Comparison of ENCODE assay signal across 8 cellular contexts in genomic region chr1:160219062-160219929, GRCh38. TPM values are rescaled to one million over a fixed set of nuclear protein-coding genes. Genes with fewer than 3 reads are reported as not detected.
DNase-seq lines count a peak whose midpoint lies in the region; ATAC-seq, FAIRE-seq and TF ChIP-seq lines count a peak whose summit lies in the region.

No MANE protein-coding gene starts in this region.

- peak overlapping the region in 4 of 9 donors; percentile 28 to 56 (median 45) for H3K27ac Mint-ChIP-seq in naive thymus-derived CD4-positive, alpha-beta T cell

- H3K4me3 Mint-ChIP-seq in naive thymus-derived CD4-positive, alpha-beta T cell = no peak overlapping the region

- H3K4me1 Mint-ChIP-seq in naive thymus-derived CD4-positive, alpha-beta T cell = no peaks in the 10 kb centered on the region

- no peak overlapping the region for H3K4me3 ChIP-seq in SJCRH30
- H3K4me3 ChIP-seq in fibroblast of the aortic adventitia (ENCODE audit: low read depth, low read length) = no peak overlapping the region
- no peak overlapping the region for H3K4me3 ChIP-seq in osteoblast (ENCODE audit: insufficient read depth, low read length)
- no peak overlapping the region for H3K4me3 ChIP-seq in naive thymus-derived CD4-positive, alpha-beta T cell (ENCODE audit: low read length)

- H3K36me3 ChIP-seq in SJCRH30 = peaks cover 60% of the 10 kb centered on the region
- peaks cover 88% of the 10 kb centered on the region for H3K36me3 ChIP-seq in osteoblast (ENCODE audit: insufficient read depth, low read length)
- peaks cover 29 to 97% (median 57%) of the 10 kb centered on the region in 3 experiments for H3K36me3 ChIP-seq in naive thymus-derived CD4-positive, alpha-beta T cell (ENCODE audit: control insufficient read depth in 2 of 3, insufficient read depth in 3 of 3, low read length in 3 of 3)

- H3K27ac ChIP-seq in SJCRH30 (no peak overlapping the region), osteoblast (ENCODE audit: low read depth, low read length) (peak overlapping the region; percentile 65)
- no peak overlapping the region for H3K27ac ChIP-seq in naive thymus-derived CD4-positive, alpha-beta T cell (ENCODE audit: low read depth, low read length)

- H3K4me2 ChIP-seq in osteoblast (ENCODE audit: insufficient read depth, low read length) = no peak overlapping the region

- no peaks in the 10 kb centered on the region for H3K27me3 ChIP-seq in SJCRH30
- no peaks in the 10 kb centered on the region for H3K27me3 ChIP-seq in osteoblast (ENCODE audit: insufficient read depth, low read length)
- H3K27me3 ChIP-seq in naive thymus-derived CD4-positive, alpha-beta T cell (ENCODE audit: control insufficient read depth in 2 of 2, insufficient read depth in 2 of 2, low read length in 2 of 2) = no peaks in the 10 kb centered on the region

- DNase-seq in SHP77 (lab: John Stamatoyannopoulos, UW) (peak; percentile 6 to 25), SHP77 treated with DMSO at 0.1 percent for 48 hours (lab: John Stamatoyannopoulos, UW) (no peak), SJCRH30 (peak; percentile 65 to 69), fibroblast of the aortic adventitia (ENCODE audit: low read depth) (peak; percentile 84), osteoblast (ENCODE audit: insufficient read length, low spot score, missing footprints) (no peak), GM12892 (ENCODE audit: insufficient read length) (no peak)
- DNase-seq in naive thymus-derived CD4-positive, alpha-beta T cell = no peak

- no peak overlapping the region for H2AFZ ChIP-seq in osteoblast (ENCODE audit: low read length)

- no peaks in the 10 kb centered on the region for H3K79me2 ChIP-seq in osteoblast (ENCODE audit: insufficient read depth, low read length)

- no peak for ATAC-seq in naive thymus-derived CD4-positive, alpha-beta T cell
- no peak for ATAC-seq in GM18867 (IDR thresholded peaks at IDR 0.05; ENCODE audit: unreplicated experiment)

- TF ChIP-seq POLR2A in GM12892 (IDR thresholded peaks at IDR 0.05; ENCODE audit: low read depth, low read length) = no peak

- H3K9me3 ChIP-seq in SJCRH30 (replicated peaks) (no peaks in the 10 kb centered on the region), osteoblast (ENCODE audit: low read depth, low read length) (no peaks in the 10 kb centered on the region)
- no peaks in the 10 kb centered on the region for H3K9me3 ChIP-seq in naive thymus-derived CD4-positive, alpha-beta T cell (ENCODE audit: control insufficient read depth in 2 of 3, low read length in 3 of 3)

- H4K20me1 ChIP-seq in osteoblast (ENCODE audit: insufficient read depth, low read length) = peaks cover 9% of the 10 kb centered on the region

- no peak for FAIRE-seq in GM12892 (lab: Jason Lieb, UNC)

- H3K9me3 Mint-ChIP-seq in naive thymus-derived CD4-positive, alpha-beta T cell = no peaks in the 10 kb centered on the region

- H3K27me3 Mint-ChIP-seq in naive thymus-derived CD4-positive, alpha-beta T cell = no peaks in the 10 kb centered on the region

- CTCF ChIA-PET in naive thymus-derived CD4-positive, alpha-beta T cell (lab: Charles Lee) = interaction anchor here (0.6 to 1.9 kb wide), 5 partner anchors 17 to 120 kb away, joined by 3 to 5 read pairs (median 4); partner anchors contain the start of gene CASQ1

- H3K4me1 ChIP-seq in SJCRH30 (peaks cover 2% of the 10 kb centered on the region; the same call in 1 of the 2 replicates), osteoblast (ENCODE audit: insufficient read depth, low read length) (peaks cover 18% of the 10 kb centered on the region)
- H3K4me1 ChIP-seq in naive thymus-derived CD4-positive, alpha-beta T cell (ENCODE audit: control insufficient read depth in 2 of 2, insufficient read depth in 2 of 2, low read length in 2 of 2) = no peaks in the 10 kb centered on the region

- POLR2A ChIA-PET in naive thymus-derived CD4-positive, alpha-beta T cell (lab: Charles Lee) = interaction anchor here (1.7 to 1.8 kb wide), 2 partner anchors 9 to 42 kb away, joined by 3 to 4 read pairs; no protein-coding TSS in a partner anchor

- H3K36me3 Mint-ChIP-seq in naive thymus-derived CD4-positive, alpha-beta T cell = peaks cover 4 to 59% (median 10%) of the 10 kb centered on the region in 5 donors

- peak; percentile 81 for TF ChIP-seq CTCF in fibroblast of the aortic adventitia (IDR thresholded peaks at IDR 0.05; ENCODE audit: insufficient read depth, low read length)
- peak; percentile 73 for TF ChIP-seq CTCF in osteoblast (IDR thresholded peaks at IDR 0.05; ENCODE audit: extremely low read depth, low read depth, low read length)

- intact Hi-C loops in naive thymus-derived CD4-positive, alpha-beta T cell (cut with micrococcal nuclease) = loop anchor here in 1 of 2 donors (1.0 to 2.0 kb wide), 2 partner anchors 26 to 173 kb away; no protein-coding TSS in a partner anchor

RNA-seq across cellular contexts. Expression of gene PEA15, which starts 14.1 kb away (rescaled TPM):
- 92.7 and 97.9 TPM in 2 replicates for total RNA-seq in SJCRH30 (2014; rRNA removed; shearing (Covaris generic))
- total RNA-seq in fibroblast of the aortic adventitia (ENCODE audit: low replicate concordance) (72.1 and 224 TPM in 2 replicates), osteoblast (200 and 217 TPM in 2 replicates)
- total RNA-seq in naive thymus-derived CD4-positive, alpha-beta T cell = 10 to 100 TPM; 11.5 to 38.6 (median 13.4) TPM
- polyA plus RNA-seq in naive thymus-derived CD4-positive, alpha-beta T cell = 1 to 10 TPM; 4.7 TPM
- polyA plus RNA-seq in GM12892 (2012; ENCODE audit: missing spikeins) = 61.6 TPM

RNA-seq across cellular contexts. Expression of gene CASQ1, which starts 28.9 kb away (rescaled TPM):
- 0.15 and 0.49 TPM in 2 replicates for total RNA-seq in SJCRH30 (2014; rRNA removed; shearing (Covaris generic))
- total RNA-seq in fibroblast of the aortic adventitia (ENCODE audit: low replicate concordance) (0.18 TPM in 1 of 2 replicates, not detected in the other), osteoblast (0.29 and 0.36 TPM in 2 replicates)
- total RNA-seq in naive thymus-derived CD4-positive, alpha-beta T cell = 1 to 10 TPM in 1 of 5 experiments, not detected in 4; 1.1 TPM
- not detected for polyA plus RNA-seq in naive thymus-derived CD4-positive, alpha-beta T cell
- polyA plus RNA-seq in GM12892 (2012; ENCODE audit: missing spikeins) = 0.74 TPM

RNA-seq across cellular contexts. Expression of gene DCAF8, which starts 43.1 kb away (rescaled TPM):
- total RNA-seq in SJCRH30 (2014; rRNA removed; shearing (Covaris generic)) = 40.7 and 53.6 TPM in 2 replicates
- total RNA-seq in fibroblast of the aortic adventitia (ENCODE audit: low replicate concordance) = 63.0 and 76.6 TPM in 2 replicates
- 107 and 112 TPM in 2 replicates for total RNA-seq in osteoblast
- total RNA-seq in naive thymus-derived CD4-positive, alpha-beta T cell = 100 to 1,000 TPM; 115 to 226 (median 176) TPM
- polyA plus RNA-seq in naive thymus-derived CD4-positive, alpha-beta T cell = 10 to 100 TPM; 45.6 to 49.8 TPM
- polyA plus RNA-seq in GM12892 (2012; ENCODE audit: missing spikeins) = 74.6 TPM

Comparison
In these comparisons a context has a peak if more than half of its experiments do, and no peak if none do; other contexts are left out.
1. DNase-seq: peak in SHP77 (2 of 2), SJCRH30 (2 of 2) and fibroblast of the aortic adventitia (single experiment); none in SHP77 treated with DMSO at 0.1 percent for 48 hours (single experiment), osteoblast (single experiment), naive thymus-derived CD4-positive, alpha-beta T cell (0 of 9) and GM12892 (single experiment).